Comparison of ENCODE assay signal across 8 cellular contexts in the genomic region with DNA sequence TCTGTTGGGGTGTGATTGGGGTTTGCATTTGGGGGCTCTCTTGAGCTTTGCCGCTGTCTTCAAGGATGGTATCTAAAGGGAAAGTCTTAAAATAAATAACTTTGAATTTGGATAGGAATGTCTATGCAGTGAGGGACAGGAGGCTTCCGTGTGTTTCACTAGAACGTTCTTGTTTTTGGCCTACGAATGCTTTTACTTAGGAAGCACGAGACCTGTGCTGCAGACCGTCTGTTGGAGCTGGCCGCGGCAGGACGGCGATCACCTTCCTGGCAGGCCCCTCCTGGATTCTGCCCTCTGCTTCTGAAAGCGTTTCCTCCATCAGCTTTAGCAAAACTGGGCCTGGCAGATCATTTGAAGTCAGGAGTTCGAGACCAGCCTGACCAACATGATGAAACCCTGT. TPM values are rescaled to one million over a fixed set of nuclear protein-coding genes. Genes with fewer than 3 reads are reported as not detected.
A peak's percentile ranks its signal among the peaks of the same experiment; 100 is the strongest.
DNase-seq lines count a peak whose midpoint lies in the region; ATAC-seq and TF ChIP-seq lines count a peak whose summit lies in the region.

No MANE protein-coding gene starts in this region.

- H3K4me3 Mint-ChIP-seq in naive thymus-derived CD4-positive, alpha-beta T cell: peak overlapping the region; percentile 85 to 95 (median 90)

- no peaks in the 10 kb centered on the region for H3K9me3 Mint-ChIP-seq in naive thymus-derived CD4-positive, alpha-beta T cell

- TF ChIP-seq CTCF in heart left ventricle (IDR thresholded peaks at IDR 0.05) (no peak), uterus (IDR thresholded peaks at IDR 0.05) (no peak)

- intact Hi-C loops in heart left ventricle (cut with DNase I): loop anchor here in 3 of 10 donors (5.0 kb wide), 2 partner anchors 39 to 44 kb away; partner anchors contain the start of gene FOXK1 (in 2 of the 3)
- intact Hi-C loops in left ventricle myocardium superior (cut with micrococcal nuclease): no loop called here
- intact Hi-C loops in naive thymus-derived CD4-positive, alpha-beta T cell (cut with micrococcal nuclease): no loop called here
- intact Hi-C loops in uterus (cut with DNase I; ENCODE audit: low total_unique reads): no loop called here

- H3K4me1 Mint-ChIP-seq in naive thymus-derived CD4-positive, alpha-beta T cell: peaks cover 34 to 71% (median 64%) of the 10 kb centered on the region in 7 donors

- H3K36me3 ChIP-seq in heart left ventricle: peaks cover 0 to 34% (median 2%) of the 10 kb centered on the region in 9 donors
- H3K36me3 ChIP-seq in naive thymus-derived CD4-positive, alpha-beta T cell (ENCODE audit: control insufficient read depth in 2 of 3, insufficient read depth in 3 of 3, low read length in 3 of 3): peaks cover 0 to 24% (median 0%) of the 10 kb centered on the region in 3 experiments
- no peaks in the 10 kb centered on the region for H3K36me3 ChIP-seq in uterus

- CTCF ChIA-PET in naive thymus-derived CD4-positive, alpha-beta T cell (lab: Charles Lee): no interaction called here

- peaks cover 0 to 9% (median 0%) of the 10 kb centered on the region in 5 donors for H3K36me3 Mint-ChIP-seq in naive thymus-derived CD4-positive, alpha-beta T cell

- no peaks in the 10 kb centered on the region for H3K9me3 ChIP-seq in heart left ventricle
- no peaks in the 10 kb centered on the region for H3K9me3 ChIP-seq in naive thymus-derived CD4-positive, alpha-beta T cell (ENCODE audit: control insufficient read depth in 2 of 3, low read length in 3 of 3)
- H3K9me3 ChIP-seq in uterus: no peaks in the 10 kb centered on the region

- POLR2A ChIA-PET in naive thymus-derived CD4-positive, alpha-beta T cell (lab: Charles Lee): interaction anchor here (1.0 to 1.6 kb wide), 3 partner anchors 13 to 84 kb away, joined by 3 to 4 read pairs (median 4); no protein-coding TSS in a partner anchor

- peak overlapping the region; percentile 67 to 97 (median 86) for H3K27ac Mint-ChIP-seq in naive thymus-derived CD4-positive, alpha-beta T cell

- H3K4me3 ChIP-seq in heart left ventricle (peak overlapping the region in 10 of 12 donors; percentile 40 to 69 (median 56)), uterus (peak overlapping the region; percentile 41 to 45)
- no peak overlapping the region for H3K4me3 ChIP-seq in naive thymus-derived CD4-positive, alpha-beta T cell (ENCODE audit: low read length)

- DNase-seq in heart left ventricle (no peak), left ventricle myocardium superior (no peak), dermis microvascular lymphatic vessel endothelial cell (ENCODE audit: low read depth in 2 of 2) (peak; percentile 66 to 83), uterus (no peak), nucleus accumbens (lab: John Stamatoyannopoulos, UW) (no peak), mucosa of gallbladder (ENCODE audit: low spot score) (no peak)
- no peak for DNase-seq in naive thymus-derived CD4-positive, alpha-beta T cell

- no peaks in the 10 kb centered on the region for H3K27me3 Mint-ChIP-seq in naive thymus-derived CD4-positive, alpha-beta T cell

- no peak for TF ChIP-seq POLR2A in heart left ventricle (IDR thresholded peaks at IDR 0.05)
- TF ChIP-seq POLR2A in uterus (IDR thresholded peaks at IDR 0.05): no peak

- H3K4me1 ChIP-seq in heart left ventricle (peaks cover 3 to 81% (median 52%) of the 10 kb centered on the region in 12 donors), uterus (peaks cover 0 to 19% of the 10 kb centered on the region in 2 donors)
- H3K4me1 ChIP-seq in naive thymus-derived CD4-positive, alpha-beta T cell (ENCODE audit: control insufficient read depth in 2 of 2, insufficient read depth in 2 of 2, low read length in 2 of 2): peaks cover 4 to 23% of the 10 kb centered on the region in 2 donors

- ATAC-seq in heart left ventricle (peak in 1 of 4 donors; percentile 20), left ventricle myocardium superior (no peak), HG03378 (IDR thresholded peaks at IDR 0.05; ENCODE audit: unreplicated experiment) (no peak)
- ATAC-seq in naive thymus-derived CD4-positive, alpha-beta T cell: no peak

- H3K27me3 ChIP-seq in heart left ventricle: no peaks in the 10 kb centered on the region
- no peaks in the 10 kb centered on the region for H3K27me3 ChIP-seq in naive thymus-derived CD4-positive, alpha-beta T cell (ENCODE audit: control insufficient read depth in 2 of 2, insufficient read depth in 2 of 2, low read length in 2 of 2)
- no peaks in the 10 kb centered on the region for H3K27me3 ChIP-seq in uterus

- 29 to 50% (median 33%) methylated on average over 12 of the region's 12 CpGs for WGBS in heart left ventricle, 4 donors

- peak overlapping the region; percentile 27 to 96 (median 90) for H3K27ac ChIP-seq in heart left ventricle
- H3K27ac ChIP-seq in naive thymus-derived CD4-positive, alpha-beta T cell (ENCODE audit: low read depth, low read length): no peak overlapping the region
- H3K27ac ChIP-seq in uterus: peak overlapping the region; percentile 95 to 96

RNA-seq across cellular contexts. Expression of gene FOXK1, which starts 44.0 kb away (rescaled TPM):
- 10 to 100 TPM; 12.4 to 43.7 (median 22.5) TPM for total RNA-seq in heart left ventricle
- polyA plus RNA-seq in heart left ventricle: 1 to 10 TPM; 9.3 to 9.4 TPM
- total RNA-seq in left ventricle myocardium superior: 17.7 TPM
- total RNA-seq in dermis microvascular lymphatic vessel endothelial cell: 21.2 TPM in 2 replicates
- total RNA-seq in naive thymus-derived CD4-positive, alpha-beta T cell: 10 to 100 TPM; 37.7 to 69.0 (median 56.9) TPM
- 1 to 10 TPM; 3.6 to 6.6 TPM for polyA plus RNA-seq in naive thymus-derived CD4-positive, alpha-beta T cell
- total RNA-seq in uterus: 10 to 100 TPM in 3 of 4 donors, 1 to 10 TPM in 1; 9.0 to 64.1 (median 21.5) TPM
- 27.0 TPM for total RNA-seq in mucosa of gallbladder

RNA-seq across cellular contexts. Expression of gene AP5Z1, which starts 49.4 kb away (rescaled TPM):
- total RNA-seq in heart left ventricle: 10 to 100 TPM in 7 of 9 donors, 1 to 10 TPM in 2; 8.4 to 31.9 (median 12.0) TPM
- 10 to 100 TPM; 14.9 to 17.3 TPM for polyA plus RNA-seq in heart left ventricle
- total RNA-seq in left ventricle myocardium superior: 10.5 TPM
- 17.6 and 33.1 TPM in 2 replicates for total RNA-seq in dermis microvascular lymphatic vessel endothelial cell
- 100 to 1,000 TPM in 1 of 5 experiments, 10 to 100 TPM in 4; 69.4 to 114 (median 90.1) TPM for total RNA-seq in naive thymus-derived CD4-positive, alpha-beta T cell
- polyA plus RNA-seq in naive thymus-derived CD4-positive, alpha-beta T cell: 10 to 100 TPM; 36.7 to 49.1 TPM
- total RNA-seq in uterus: 10 to 100 TPM; 12.9 to 40.2 (median 14.6) TPM
- 45.0 TPM for total RNA-seq in mucosa of gallbladder

Comparison
In these comparisons a context has a peak if more than half of its experiments do, and no peak if none do; other contexts are left out.
1. DNase-seq: peak in dermis microvascular lymphatic vessel endothelial cell (2 of 2); none in heart left ventricle (0 of 5), left ventricle myocardium superior (single experiment), naive thymus-derived CD4-positive, alpha-beta T cell (0 of 9), uterus (0 of 2), nucleus accumbens (0 of 56) and mucosa of gallbladder (single experiment).